Comparison of ENCODE assay signal across 12 cellular contexts in genomic region chr11:110857885-110858555, GRCh38.
DNase-seq lines count a peak whose midpoint lies in the region; ATAC-seq, FAIRE-seq and TF ChIP-seq lines count a peak whose summit lies in the region.
"Had no signal": no experiment of that assay in that cellular context is flagged by ENCODE, and none has a peak within 500 bp of the region (broad histone marks: within the 10 kb centered on the region; RNA-seq: fewer than 3 reads in every experiment).

No MANE protein-coding gene starts in this region.

- no peaks in the 10 kb centered on the region for H3K79me1 ChIP-seq in trophoblast cell (ENCODE audit: low read length)

- H2BK5ac ChIP-seq in trophoblast cell (ENCODE audit: low read depth, low read length, poor library complexity), result no peak overlapping the region

- no peak overlapping the region for H3K27ac Mint-ChIP-seq in T-helper 2 cell treated with Interferon-gamma antibody and Interleukin-4, amounts not matched to agents 5 μg/mL and 100 μg/mL, for 36 hours

- peaks cover 2% of the 10 kb centered on the region for H3K4me1 ChIP-seq in endothelial cell of umbilical vein (ENCODE audit: control insufficient read depth, extremely low read depth, insufficient read depth, low read length)
- H3K4me1 ChIP-seq in trophoblast cell (ENCODE audit: control insufficient read depth in 1 of 2, insufficient read depth in 2 of 2, low read length in 2 of 2), result no peaks in the 10 kb centered on the region
- H3K4me1 ChIP-seq: pancreas had no signal

- H3K23ac ChIP-seq in trophoblast cell (ENCODE audit: low read length), result no peak overlapping the region

- no peaks in the 10 kb centered on the region for H4K20me1 ChIP-seq in endothelial cell of umbilical vein (replicated peaks; ENCODE audit: control insufficient read depth, extremely low read depth, insufficient read depth, low read length)

- H4K12ac ChIP-seq in trophoblast cell (ENCODE audit: low read depth, low read length), result no peak overlapping the region

- no peak overlapping the region for H2AK5ac ChIP-seq in trophoblast cell (ENCODE audit: low read length)

- ATAC-seq in HG03095 (IDR thresholded peaks at IDR 0.05; ENCODE audit: unreplicated experiment), result peak; percentile 37
- no peak for ATAC-seq in activated T-cell treated with anti-CD3 and anti-CD28 coated beads, Interleukin-2, amount 50 U/mL, for 4 hours

- TF ChIP-seq CTCF in endothelial cell of umbilical vein (IDR thresholded peaks at IDR 0.05; ENCODE audit: extremely low read depth in 1 of 2, insufficient read depth in 1 of 2, low read depth in 1 of 2, low read length in 2 of 2), result no peak

- POLR2A ChIA-PET in endothelial cell of umbilical vein (lab: Charles Lee), result no interaction called here

- no peak overlapping the region for H4K8ac ChIP-seq in trophoblast cell (ENCODE audit: low read depth, low read length)

- no peaks in the 10 kb centered on the region for H3K9me1 ChIP-seq in endothelial cell of umbilical vein (replicated peaks; ENCODE audit: control insufficient read depth, extremely low read depth, insufficient read depth, low read length)

- no peaks in the 10 kb centered on the region for H3K27me3 Mint-ChIP-seq in activated T-cell treated with anti-CD3 and anti-CD28 coated beads, Interleukin-2, amount 50 U/mL, for 4 hours (ENCODE audit: low read depth)
- peaks cover 4% of the 10 kb centered on the region for H3K27me3 Mint-ChIP-seq in T-helper 2 cell treated with Interferon-gamma antibody and Interleukin-4, amounts not matched to agents 5 μg/mL and 100 μg/mL, for 36 hours (ENCODE audit: low read depth)

- no peak overlapping the region for H3K4ac ChIP-seq in trophoblast cell (ENCODE audit: low read depth, low read length)

- no peak overlapping the region for H3K18ac ChIP-seq in trophoblast cell (ENCODE audit: low read length)

- CTCF ChIA-PET in endothelial cell of umbilical vein (lab: Charles Lee), result interaction anchor here (1.1 kb wide), 1 partner anchor 28 kb away, joined by 3 read pairs; no protein-coding TSS in a partner anchor

- H3K9me3 Mint-ChIP-seq in activated T-cell treated with anti-CD3 and anti-CD28 coated beads, Interleukin-2, amount 50 U/mL, for 4 hours, result no peaks in the 10 kb centered on the region
- H3K9me3 Mint-ChIP-seq in T-helper 2 cell treated with Interferon-gamma antibody and Interleukin-4, amounts not matched to agents 5 μg/mL and 100 μg/mL, for 36 hours, result no peaks in the 10 kb centered on the region

- dilution Hi-C loops in endothelial cell of umbilical vein (cut with MboI; ENCODE audit: extremely low pct_ligation_motif_present, low sequenced_read_pairs), result no loop called here

- TF ChIP-seq POLR2A in endothelial cell of umbilical vein (IDR thresholded peaks at IDR 0.05; ENCODE audit: low read depth, low read length), result no peak

- DNase-seq in Caki2 (ENCODE audit: low read depth) (peak; percentile 40), endothelial cell of umbilical vein (ENCODE audit: low read depth, low spot score) (peak; percentile 53), trophoblast cell (peak; percentile 80 to 95), NCI-H524 treated with DMSO at 0.1 percent for 48 hours (lab: John Stamatoyannopoulos, UW) (no peak), cerebellar cortex (ENCODE audit: low spot score) (no peak)
- no peak for DNase-seq in activated T-cell treated with anti-CD3 and anti-CD28 coated beads, Interleukin-2, amount 50 U/mL, for 4 hours
- no peak for DNase-seq in T-helper 2 cell treated with Interferon-gamma antibody and Interleukin-4, amounts not matched to agents 5 μg/mL and 100 μg/mL, for 36 hours (ENCODE audit: low spot score)
- DNase-seq: activated CD8-positive, alpha-beta memory T cell treated with anti-CD3 and anti-CD28 coated beads, Interleukin-2, amount 50 U/mL, for 48 hours; Calu3; NCI-H510A had no signal

- H2AFZ ChIP-seq in endothelial cell of umbilical vein (ENCODE audit: low read depth, low read length) (no peak overlapping the region), trophoblast cell (ENCODE audit: insufficient read depth, low read length, poor library complexity) (no peak overlapping the region)

- BruUV-seq in endothelial cell of umbilical vein (replicated peaks; lab: Mats Ljungman, UMichigan), result no TSS peak

- H2BK120ac ChIP-seq in trophoblast cell (ENCODE audit: insufficient read depth, low read length, poor library complexity), result no peak overlapping the region

- no CpG with 5 or more reads among the region's 5 CpGs for WGBS in trophoblast cell (ENCODE audit: extremely low coverage, insufficient coverage, insufficient read length)

- H3K79me2 ChIP-seq in endothelial cell of umbilical vein (ENCODE audit: control insufficient read depth, insufficient read depth, low read length), result no peaks in the 10 kb centered on the region
- H3K79me2 ChIP-seq in trophoblast cell (ENCODE audit: control insufficient read depth, insufficient read depth, low read length, poor library complexity), result no peaks in the 10 kb centered on the region

- H3K27ac ChIP-seq in endothelial cell of umbilical vein (ENCODE audit: insufficient read depth, low read depth, low read length) (no peak overlapping the region), trophoblast cell (ENCODE audit: low read depth, low read length) (no peak overlapping the region)
- H3K27ac ChIP-seq: pancreas had no signal

- no peak overlapping the region for H4K91ac ChIP-seq in trophoblast cell (ENCODE audit: low read depth, low read length)

- no peak for FAIRE-seq in endothelial cell of umbilical vein (lab: Jason Lieb, UNC)
- FAIRE-seq: pancreas had no signal

- no peaks in the 10 kb centered on the region for H3K4me1 Mint-ChIP-seq in activated T-cell treated with anti-CD3 and anti-CD28 coated beads, Interleukin-2, amount 50 U/mL, for 4 hours (ENCODE audit: low read depth)
- H3K4me1 Mint-ChIP-seq in T-helper 2 cell treated with Interferon-gamma antibody and Interleukin-4, amounts not matched to agents 5 μg/mL and 100 μg/mL, for 36 hours (ENCODE audit: low read depth), result no peaks in the 10 kb centered on the region

- H3K36me3 Mint-ChIP-seq in activated T-cell treated with anti-CD3 and anti-CD28 coated beads, Interleukin-2, amount 50 U/mL, for 4 hours (ENCODE audit: insufficient read depth), result no peaks in the 10 kb centered on the region
- H3K36me3 Mint-ChIP-seq in T-helper 2 cell treated with Interferon-gamma antibody and Interleukin-4, amounts not matched to agents 5 μg/mL and 100 μg/mL, for 36 hours (ENCODE audit: low read depth), result no peaks in the 10 kb centered on the region

- no peaks in the 10 kb centered on the region for H3K27me3 ChIP-seq in endothelial cell of umbilical vein (ENCODE audit: control insufficient read depth in 2 of 2, insufficient read depth in 2 of 2, low read length in 2 of 2)
- no peaks in the 10 kb centered on the region for H3K27me3 ChIP-seq in trophoblast cell (ENCODE audit: insufficient read depth, low read length)
- H3K27me3 ChIP-seq: pancreas had no signal

- no peak overlapping the region for H3K4me3 ChIP-seq in endothelial cell of umbilical vein (replicated peaks in 1 of 3; ENCODE audit: insufficient read depth in 1 of 3, low read depth in 1 of 3, low read length in 3 of 3)
- no peak overlapping the region for H3K4me3 ChIP-seq in trophoblast cell (ENCODE audit: low read depth, low read length)
- H3K4me3 ChIP-seq: pancreas had no signal

- H3K14ac ChIP-seq in trophoblast cell (ENCODE audit: low read length), result no peak overlapping the region

- intact Hi-C loops in endothelial cell of umbilical vein (cut with micrococcal nuclease), result loop anchor here (5.0 kb wide), 1 partner anchor 146 kb away; the partner anchor contains the start of gene ARHGAP20

- no peak overlapping the region for H3K4me3 Mint-ChIP-seq in activated T-cell treated with anti-CD3 and anti-CD28 coated beads, Interleukin-2, amount 50 U/mL, for 4 hours
- no peak overlapping the region for H3K4me3 Mint-ChIP-seq in T-helper 2 cell treated with Interferon-gamma antibody and Interleukin-4, amounts not matched to agents 5 μg/mL and 100 μg/mL, for 36 hours

- H3K4me2 ChIP-seq in endothelial cell of umbilical vein (ENCODE audit: insufficient read depth, low read length) (no peak overlapping the region), trophoblast cell (ENCODE audit: low read length) (no peak overlapping the region)

- H3K36me3 ChIP-seq in endothelial cell of umbilical vein (ENCODE audit: control insufficient read depth in 2 of 2, extremely low read depth in 1 of 2, insufficient read depth in 2 of 2, low read length in 2 of 2) (no peaks in the 10 kb centered on the region), trophoblast cell (ENCODE audit: control insufficient read depth in 1 of 2, insufficient read depth in 2 of 2, low read length in 2 of 2) (no peaks in the 10 kb centered on the region)
- H3K36me3 ChIP-seq: pancreas had no signal

- in situ Hi-C loops in Caki2 (cut with HindIII; ENCODE audit: low pct_unique_long_range_greater_than_20kb, low sequenced_read_pairs), result no loop called here

- H2BK12ac ChIP-seq in trophoblast cell (ENCODE audit: low read length), result no peak overlapping the region

- H3K9me3 ChIP-seq in endothelial cell of umbilical vein (replicated peaks; ENCODE audit: control insufficient read depth, insufficient read depth, low read length) (no peaks in the 10 kb centered on the region), trophoblast cell (ENCODE audit: insufficient read depth, low read depth, low read length) (no peaks in the 10 kb centered on the region)
- H3K9me3 ChIP-seq: pancreas had no signal

- no peak overlapping the region for H3K9ac ChIP-seq in endothelial cell of umbilical vein (replicated peaks; ENCODE audit: extremely low read depth, insufficient read depth, low read length)
- no peak overlapping the region for H3K9ac ChIP-seq in trophoblast cell (ENCODE audit: low read length)

TF ChIP-seq in endothelial cell of umbilical vein, 7 proteins besides CTCF, POLR2A, EP300 and RAD21:
- TF ChIP-seq GATA2 (IDR thresholded peaks at IDR 0.05; ENCODE audit: insufficient read depth, insufficient read length, low read depth, low read length), result no peak
- peak; percentile 44 for TF ChIP-seq FOS (IDR thresholded peaks at IDR 0.05; ENCODE audit: borderline replicate concordance, insufficient read depth, low read length)

Comparison
In these comparisons a context has a peak if more than half of its experiments do, and no peak if none do; other contexts are left out.
1. DNase-seq: peak in Caki2 (single experiment), endothelial cell of umbilical vein (single experiment) and trophoblast cell (2 of 2); none in NCI-H524 treated with DMSO at 0.1 percent for 48 hours (single experiment), activated T-cell treated with anti-CD3 and anti-CD28 coated beads, Interleukin-2, amount 50 U/mL, for 4 hours (single experiment), T-helper 2 cell treated with Interferon-gamma antibody and Interleukin-4, amounts not matched to agents 5 μg/mL and 100 μg/mL, for 36 hours (single experiment) and cerebellar cortex (single experiment).